Comparison of ENCODE assay signal across 1 cellular context in genomic region chr15:29278436-29279099, GRCh38.
TF ChIP-seq lines count a peak whose summit lies in the region.

No MANE protein-coding gene starts in this region.

TF ChIP-seq in SK-N-SH, 30 proteins besides CTCF, POLR2A, EP300 and RAD21 (continued from another document):
- TF ChIP-seq REST (IDR thresholded peaks at IDR 0.05; ENCODE audit: low read depth, low read length) (no peak), POLR2AphosphoS5 (IDR thresholded peaks at IDR 0.05; ENCODE audit: low read depth, low read length) (no peak), JUND (IDR thresholded peaks at IDR 0.05) (peak; percentile 67), NFIC (IDR thresholded peaks at IDR 0.05; ENCODE audit: borderline replicate concordance) (0 out of 2 replicates have a peak, but pooled peaks have one; percentile 7), GABPA (IDR thresholded peaks at IDR 0.05; ENCODE audit: low read depth) (no peak), FOXM1 (IDR thresholded peaks at IDR 0.05; ENCODE audit: low read depth) (no peak), SMC3 (IDR thresholded peaks at IDR 0.05; ENCODE audit: low read depth, low read length) (no peak), RFX5 (IDR thresholded peaks at IDR 0.05; ENCODE audit: low read length) (no peak), USF1 (IDR thresholded peaks at IDR 0.05; ENCODE audit: borderline replicate concordance, low read depth) (no peak), CHD2 (IDR thresholded peaks at IDR 0.05; ENCODE audit: low read length, partially characterized antibody) (no peak), RCOR1 (IDR thresholded peaks at IDR 0.05; ENCODE audit: low read length) (no peak), FOSL2 (IDR thresholded peaks at IDR 0.05; ENCODE audit: borderline replicate concordance, low read depth) (peak; percentile 67)
- TF ChIP-seq, protein P1, sequence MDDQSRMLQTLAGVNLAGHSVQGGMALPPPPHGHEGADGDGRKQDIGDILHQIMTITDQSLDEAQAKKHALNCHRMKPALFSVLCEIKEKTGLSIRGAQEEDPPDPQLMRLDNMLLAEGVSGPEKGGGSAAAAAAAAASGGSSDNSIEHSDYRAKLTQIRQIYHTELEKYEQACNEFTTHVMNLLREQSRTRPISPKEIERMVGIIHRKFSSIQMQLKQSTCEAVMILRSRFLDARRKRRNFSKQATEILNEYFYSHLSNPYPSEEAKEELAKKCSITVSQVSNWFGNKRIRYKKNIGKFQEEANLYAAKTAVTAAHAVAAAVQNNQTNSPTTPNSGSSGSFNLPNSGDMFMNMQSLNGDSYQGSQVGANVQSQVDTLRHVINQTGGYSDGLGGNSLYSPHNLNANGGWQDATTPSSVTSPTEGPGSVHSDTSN (IDR thresholded peaks at IDR 0.05) = no peak
